ENCODE assay signal across 22 cellular contexts in the genomic region with DNA sequence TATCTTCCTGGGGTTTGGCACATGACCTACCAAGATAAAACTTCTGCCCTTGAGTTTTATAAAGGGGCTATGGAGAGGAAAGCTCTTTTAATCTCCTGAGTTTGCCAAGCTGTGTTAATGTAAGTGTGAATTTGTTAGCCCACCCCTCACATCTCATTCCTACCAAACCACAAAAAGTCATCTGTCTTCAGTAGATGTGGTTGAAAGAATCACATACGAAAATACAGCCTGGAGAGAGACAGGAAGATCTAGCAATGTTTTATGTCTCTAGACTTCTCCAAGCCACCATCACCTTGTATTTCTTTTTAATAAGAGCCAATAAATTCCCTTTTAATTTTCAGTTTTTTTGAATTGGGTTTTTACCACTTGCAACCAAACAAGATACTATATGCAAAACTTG.
"Had no signal": no experiment of that assay in that cellular context is flagged by ENCODE, and none has a peak within 500 bp of the region (broad histone marks: within the 10 kb centered on the region; RNA-seq: fewer than 3 reads in every experiment).

No MANE protein-coding gene starts in this region.

- H3K4me3 ChIP-seq: esophagus squamous epithelium, gastrocnemius medialis, heart right ventricle, left lung, lower lobe of right lung, mucosa of descending colon had no signal

- H3K27me3 ChIP-seq: esophagus squamous epithelium, gastrocnemius medialis, heart right ventricle, left lung had no signal

- DNase-seq: cortex of kidney; effector CD8-positive, alpha-beta T cell; effector memory CD8-positive, alpha-beta T cell; endodermal cell; erythroblast; esophagus squamous epithelium; foreskin fibroblast; foreskin melanocyte; gastrocnemius medialis; glutamatergic neuron; head of caudate nucleus; heart right ventricle; hippocampal formation; left cardiac atrium; left lung; left ventricle myocardium superior; lower lobe of right lung; mesenchymal stem cell; mucosa of descending colon; naive B cell; naive thymus-derived CD8-positive, alpha-beta T cell had no signal

- H3K27ac ChIP-seq: epithelial cell of prostate, esophagus squamous epithelium, gastrocnemius medialis, heart right ventricle, left lung, lower lobe of right lung had no signal

- H3K9me3 ChIP-seq: esophagus squamous epithelium, gastrocnemius medialis, left lung, lower lobe of right lung, mucosa of descending colon had no signal

- H3K4me1 ChIP-seq: left lung, lower lobe of right lung had no signal

- H3K36me3 ChIP-seq: esophagus squamous epithelium, gastrocnemius medialis, heart right ventricle, left lung, lower lobe of right lung had no signal
